In the genomic region with DNA sequence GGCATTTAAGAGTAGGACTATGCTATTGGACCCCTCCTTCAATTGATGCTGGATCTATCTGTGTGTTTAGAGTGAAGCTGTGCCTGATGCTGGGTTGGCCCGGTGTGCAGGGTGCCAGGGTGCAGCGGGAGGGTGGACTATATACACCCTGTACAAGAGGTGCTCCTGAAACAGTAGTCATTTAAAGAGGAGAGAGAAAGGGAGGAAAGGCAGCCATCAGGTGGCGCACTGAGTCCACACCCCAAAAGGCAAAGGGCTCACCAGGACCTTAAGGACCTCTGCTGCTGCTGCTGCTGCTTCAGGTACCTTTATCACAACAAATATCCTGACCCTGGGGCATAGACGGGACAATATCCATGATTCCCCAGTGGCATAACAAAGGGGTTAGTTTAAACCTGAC, we compare ENCODE assay signal across 8 cellular contexts. TPM values are rescaled to one million over a fixed set of nuclear protein-coding genes. Genes with fewer than 3 reads are reported as not detected.
DNase-seq lines count a peak whose midpoint lies in the region; ATAC-seq and TF ChIP-seq lines count a peak whose summit lies in the region.

No MANE protein-coding gene starts in this region.

- H3K9me3 ChIP-seq in OCI-LY7 (ENCODE audit: low read length) (peaks cover 13% of the 10 kb centered on the region), gastroesophageal sphincter (peaks cover 0 to 28% (median 0%) of the 10 kb centered on the region in 3 donors)

- intact Hi-C loops in OCI-LY7 (cut with micrococcal nuclease; ENCODE audit: unreplicated experiment), result no loop called here

- no peaks in the 10 kb centered on the region for H3K4me1 ChIP-seq in OCI-LY7 (ENCODE audit: insufficient read depth, low read length, poor library complexity, severe bottlenecking)
- no peaks in the 10 kb centered on the region for H3K4me1 ChIP-seq in gastroesophageal sphincter

- H3K36me3 ChIP-seq in OCI-LY7 (ENCODE audit: insufficient read depth, low read length) (peaks cover 27% of the 10 kb centered on the region), gastroesophageal sphincter (peaks cover 0 to 3% of the 10 kb centered on the region in 2 donors)

- TF ChIP-seq CTCF in C4-2B (conservative IDR thresholded peaks at IDR 0.05) (peak; percentile 56), OCI-LY7 (conservative IDR thresholded peaks at IDR 0.05; ENCODE audit: low read length) (peak; percentile 67; the same call in 1 of the 2 replicates), gastroesophageal sphincter (IDR thresholded peaks at IDR 0.05) (peak in 1 of 4 experiments; percentile 13)

- CTCF ChIA-PET in OCI-LY7 (lab: Charles Lee; ENCODE audit: unreplicated experiment), result no interaction called here

- no peak for TF ChIP-seq POLR2A in gastroesophageal sphincter (IDR thresholded peaks at IDR 0.05)

- H3K27ac ChIP-seq in C4-2B (no peak overlapping the region), OCI-LY7 (ENCODE audit: low read depth, low read length, poor library complexity, severe bottlenecking) (no peak overlapping the region), gastroesophageal sphincter (no peak overlapping the region)

- peaks cover 6% of the 10 kb centered on the region; the same call in 1 of the 2 replicates for H3K79me2 ChIP-seq in OCI-LY7 (ENCODE audit: insufficient read depth, low read depth, low read length)

- no peak overlapping the region for H3K4me2 ChIP-seq in OCI-LY7 (ENCODE audit: low read length)

- H3K4me3 ChIP-seq in OCI-LY7 (ENCODE audit: low read depth, low read length, poor library complexity, severe bottlenecking) (no peak overlapping the region), gastroesophageal sphincter (no peak overlapping the region)

- no TSS peak for BruUV-seq in OCI-LY7 (replicated peaks; lab: Mats Ljungman, UMichigan)

- H2AFZ ChIP-seq in OCI-LY7 (ENCODE audit: low read length), result no peak overlapping the region

- no peaks in the 10 kb centered on the region for H3K9me2 ChIP-seq in OCI-LY7 (ENCODE audit: insufficient read depth, low read length)

- DNase-seq in OCI-LY7 (ENCODE audit: low spot score) (peak; percentile 27), mucosa of gallbladder (ENCODE audit: low spot score) (peak; percentile 37), NCI-H345 treated with DMSO at 0.1 percent for 48 hours (lab: John Stamatoyannopoulos, UW; ENCODE audit: unreplicated experiment) (no peak), DMS79 (lab: John Stamatoyannopoulos, UW) (no peak), NCI-H2227 treated with DMSO at 0.1 percent for 48 hours (lab: John Stamatoyannopoulos, UW) (no peak)
- peak; percentile 51 for DNase-seq in activated effector memory CD4-positive, alpha-beta T cell treated with Interleukin-2 at 50 U/mL for 16 hours

- no peak for TF ChIP-seq EP300 in gastroesophageal sphincter (IDR thresholded peaks at IDR 0.05)

- 69% methylated on average over 4 of the region's 4 CpGs; no CpG with 5 or more reads in 1 of the 2 donors for WGBS in gastroesophageal sphincter (ENCODE audit: low coverage in 1 of 2), 2 donors

- no peaks in the 10 kb centered on the region for H3K27me3 ChIP-seq in gastroesophageal sphincter

- no peak for ATAC-seq in gastroesophageal sphincter

- no peaks in the 10 kb centered on the region for H4K20me1 ChIP-seq in OCI-LY7 (ENCODE audit: insufficient read depth, low read length)

- POLR2A ChIA-PET in OCI-LY7 (lab: Charles Lee), result no interaction called here

RNA-seq across cellular contexts. Expression of gene ZNF136, which starts 39.4 kb away (rescaled TPM):
- 12.5 and 13.5 TPM in 2 replicates for total RNA-seq in OCI-LY7 (2014; rRNA removed; shearing (Covaris generic))
- total RNA-seq in OCI-LY7 (2022) (12.7 and 16.7 TPM in 2 replicates), mucosa of gallbladder (8.8 TPM), gastroesophageal sphincter (10 to 100 TPM in 3 of 4 donors, 1 to 10 TPM in 1; 8.7 to 19.6 (median 11.5) TPM)

RNA-seq across cellular contexts. Expression of gene ZNF625, which starts 45.7 kb away (rescaled TPM):
- 7.3 and 7.8 TPM in 2 replicates for total RNA-seq in OCI-LY7 (2014; rRNA removed; shearing (Covaris generic))
- total RNA-seq in OCI-LY7 (2022) (9.2 and 10.0 TPM in 2 replicates), mucosa of gallbladder (5.9 TPM), gastroesophageal sphincter (10 to 100 TPM in 1 of 4 donors, 1 to 10 TPM in 3; 7.3 to 11.4 (median 8.0) TPM)

Comparison
In these comparisons a context has a peak if more than half of its experiments do, and no peak if none do; other contexts are left out.
1. DNase-seq: peak in OCI-LY7 (single experiment), activated effector memory CD4-positive, alpha-beta T cell treated with Interleukin-2 at 50 U/mL for 16 hours (single experiment) and mucosa of gallbladder (single experiment); none in NCI-H345 treated with DMSO at 0.1 percent for 48 hours (single experiment), DMS79 (single experiment) and NCI-H2227 treated with DMSO at 0.1 percent for 48 hours (single experiment).